Comparison of ENCODE assay signal across 27 cellular contexts in genomic region chr12:114134922-114135321, GRCh38.
"Had no signal": no experiment of that assay in that cellular context is flagged by ENCODE, and none has a peak within 500 bp of the region (broad histone marks: within the 10 kb centered on the region; RNA-seq: fewer than 3 reads in every experiment).

No MANE protein-coding gene starts in this region.

- ATAC-seq: stimulated activated effector memory CD8-positive, alpha-beta T cell treated with anti-CD3 and anti-CD28 coated beads, Interleukin-12 subunit alpha, Interleukin-12 subunit beta, amount 100 ng/mL, for 72 hours; stimulated activated naive B cell treated with anti-CD40 and anti-IgM and Interleukin-4, amounts not matched to agents 10 μg/mL and 1 μg/mL and 100 μg/mL, for 72 hours; stimulated activated naive CD8-positive, alpha-beta T cell treated with anti-CD3 and anti-CD28 coated beads, Interleukin-15, amount 100 ng/mL, for 72 hours; stimulated activated naive CD8-positive, alpha-beta T cell treated with anti-CD3 and anti-CD28 coated beads, Interleukin-15, Interleukin-2, amounts not matched to agents 100 U/mL and 50 U/mL, for 24 hours; upper lobe of right lung had no signal

- H3K36me3 Mint-ChIP-seq: stimulated activated effector memory CD8-positive, alpha-beta T cell treated with anti-CD3 and anti-CD28 coated beads, Interleukin-12 subunit alpha, Interleukin-12 subunit beta, amount 100 ng/mL, for 72 hours; stimulated activated naive B cell treated with anti-CD40 and anti-IgM and Interleukin-4, amounts not matched to agents 10 μg/mL and 1 μg/mL and 100 μg/mL, for 72 hours; type B pancreatic cell had no signal

- H3K27me3 ChIP-seq: stomach, testis, thyroid gland, tibial nerve, transverse colon, upper lobe of left lung, upper lobe of right lung, uterus, vagina had no signal

- H3K27ac ChIP-seq: stomach, suprapubic skin, testis, thoracic aorta, thyroid gland, tibial artery, tibial nerve, transverse colon, upper lobe of left lung, upper lobe of right lung, uterus, vagina had no signal

- H3K27me3 Mint-ChIP-seq: stimulated activated naive CD8-positive, alpha-beta T cell treated with anti-CD3 and anti-CD28 coated beads, Interleukin-15, amount 100 ng/mL, for 72 hours had no signal

- H3K4me1 ChIP-seq: suprapubic skin, testis, thyroid gland, tibial artery, tibial nerve, transverse colon, upper lobe of left lung, upper lobe of right lung, uterus, vagina had no signal

- H3K36me3 ChIP-seq: stomach, suprapubic skin, thoracic aorta, thyroid gland, tibial artery, tibial nerve, transverse colon, upper lobe of left lung, upper lobe of right lung, uterus, vagina had no signal

- H3K9me3 ChIP-seq: stomach, suprapubic skin, testis, thoracic aorta, thyroid gland, tibial artery, tibial nerve, transverse colon, upper lobe of left lung, upper lobe of right lung, uterus, vagina had no signal

- DNase-seq: stimulated activated CD4-positive, alpha-beta T cell treated with anti-CD3 and anti-CD28 coated beads, Interleukin-2, amount 100 ng/mL, for 48 hours; stimulated activated CD4-positive, alpha-beta T cell treated with anti-CD3 and anti-CD28 coated beads, Interleukin-4, amount 100 ng/mL, for 1 hour; stimulated activated CD4-positive, alpha-beta T cell treated with anti-CD3 and anti-CD28 coated beads, Interleukin-4, amount 100 ng/mL, for 24 hours; stimulated activated CD4-positive, alpha-beta T cell treated with anti-CD3 and anti-CD28 coated beads, Interleukin-4, amount 100 ng/mL, for 4 hours; stimulated activated CD8-positive, alpha-beta memory T cell treated with anti-CD3 and anti-CD28 coated beads, Interleukin-4, amount 100 ng/mL, for 48 hours; stimulated activated naive B cell treated with anti-CD40 and anti-IgM and Interleukin-4, amounts not matched to agents 10 μg/mL and 1 μg/mL and 100 μg/mL, for 72 hours; stimulated activated naive CD4-positive, alpha-beta T cell; stimulated activated naive CD4-positive, alpha-beta T cell treated with Interleukin-2 at 50 U/mL for 16 hours; stimulated activated naive CD8-positive, alpha-beta T cell treated with anti-CD3 and anti-CD28 coated beads, Interleukin-15, amount 100 ng/mL, for 72 hours; stimulated activated naive CD8-positive, alpha-beta T cell treated with anti-CD3 and anti-CD28 coated beads, Interleukin-15, Interleukin-2, amounts not matched to agents 100 U/mL and 50 U/mL, for 24 hours; stomach; substantia nigra; testis; thyroid gland; tibial artery; transverse colon; trophoblast cell; upper lobe of left lung; upper lobe of right lung; uterus had no signal

- H3K4me1 Mint-ChIP-seq: stimulated activated effector memory CD8-positive, alpha-beta T cell treated with anti-CD3 and anti-CD28 coated beads, Interleukin-12 subunit alpha, Interleukin-12 subunit beta, amount 100 ng/mL, for 72 hours; stimulated activated naive B cell treated with anti-CD40 and anti-IgM and Interleukin-4, amounts not matched to agents 10 μg/mL and 1 μg/mL and 100 μg/mL, for 72 hours; stimulated activated naive CD8-positive, alpha-beta T cell treated with anti-CD3 and anti-CD28 coated beads, Interleukin-15, amount 100 ng/mL, for 72 hours had no signal

- H3K4me3 Mint-ChIP-seq: stimulated activated effector memory CD8-positive, alpha-beta T cell treated with anti-CD3 and anti-CD28 coated beads, Interleukin-12 subunit alpha, Interleukin-12 subunit beta, amount 100 ng/mL, for 72 hours; stimulated activated naive B cell treated with anti-CD40 and anti-IgM and Interleukin-4, amounts not matched to agents 10 μg/mL and 1 μg/mL and 100 μg/mL, for 72 hours; stimulated activated naive CD8-positive, alpha-beta T cell treated with anti-CD3 and anti-CD28 coated beads, Interleukin-15, amount 100 ng/mL, for 72 hours; stimulated activated naive CD8-positive, alpha-beta T cell treated with anti-CD3 and anti-CD28 coated beads, Interleukin-15, Interleukin-2, amounts not matched to agents 100 ng/mL and 50 ng/mL, for 24 hours; type B pancreatic cell had no signal

- H3K27ac Mint-ChIP-seq: stimulated activated effector memory CD8-positive, alpha-beta T cell treated with anti-CD3 and anti-CD28 coated beads, Interleukin-12 subunit alpha, Interleukin-12 subunit beta, amount 100 ng/mL, for 72 hours; stimulated activated naive B cell treated with anti-CD40 and anti-IgM and Interleukin-4, amounts not matched to agents 10 μg/mL and 1 μg/mL and 100 μg/mL, for 72 hours; stimulated activated naive CD8-positive, alpha-beta T cell treated with anti-CD3 and anti-CD28 coated beads, Interleukin-15, amount 100 ng/mL, for 72 hours; stimulated activated naive CD8-positive, alpha-beta T cell treated with anti-CD3 and anti-CD28 coated beads, Interleukin-15, Interleukin-2, amounts not matched to agents 100 ng/mL and 50 ng/mL, for 24 hours; type B pancreatic cell had no signal

- H3K4me3 ChIP-seq: stomach, suprapubic skin, testis, thoracic aorta, thyroid gland, tibial artery, tibial nerve, transverse colon, upper lobe of left lung, upper lobe of right lung, uterus, vagina had no signal

- H3K9me3 Mint-ChIP-seq: stimulated activated effector memory CD8-positive, alpha-beta T cell treated with anti-CD3 and anti-CD28 coated beads, Interleukin-12 subunit alpha, Interleukin-12 subunit beta, amount 100 ng/mL, for 72 hours; stimulated activated naive B cell treated with anti-CD40 and anti-IgM and Interleukin-4, amounts not matched to agents 10 μg/mL and 1 μg/mL and 100 μg/mL, for 72 hours; stimulated activated naive CD8-positive, alpha-beta T cell treated with anti-CD3 and anti-CD28 coated beads, Interleukin-15, amount 100 ng/mL, for 72 hours; stimulated activated naive CD8-positive, alpha-beta T cell treated with anti-CD3 and anti-CD28 coated beads, Interleukin-15, Interleukin-2, amounts not matched to agents 100 ng/mL and 50 ng/mL, for 24 hours; type B pancreatic cell had no signal
